24 cellular contexts compared by ENCODE assay signal in the genomic region with DNA sequence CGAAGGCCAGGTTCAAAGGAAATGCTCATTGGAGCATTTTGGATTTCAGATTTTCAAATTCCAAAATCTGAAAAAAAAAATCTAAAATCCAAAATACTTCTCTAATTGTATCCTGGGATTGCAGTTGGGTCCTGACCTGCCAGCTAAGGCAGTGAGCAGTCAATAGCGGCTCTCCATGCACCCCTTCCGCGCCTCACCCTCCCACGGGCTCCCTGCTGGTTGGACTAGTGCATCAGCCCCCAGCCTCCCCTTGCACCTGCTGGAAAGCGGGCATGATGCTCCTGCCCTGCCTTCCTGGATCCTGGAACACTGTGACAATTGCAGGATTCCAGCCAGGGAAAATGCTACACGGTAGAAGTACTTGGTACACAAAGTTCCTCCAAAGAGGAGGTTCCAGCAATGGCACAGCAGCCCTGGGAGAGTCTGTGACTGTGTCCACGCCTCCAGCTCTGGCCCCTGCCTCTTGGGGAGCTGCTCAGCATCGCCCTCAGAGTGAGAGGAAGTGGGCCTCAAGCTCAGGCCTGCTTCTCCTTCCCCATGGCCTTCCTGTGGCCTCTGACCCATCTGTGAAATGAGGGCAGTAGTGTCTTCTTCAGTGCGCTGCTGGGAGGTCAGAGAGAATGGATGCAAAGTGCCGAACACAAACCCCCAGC. TPM values are rescaled to one million over a fixed set of nuclear protein-coding genes. Genes with fewer than 3 reads are reported as not detected.
DNase-seq lines count a peak whose midpoint lies in the region; ATAC-seq and TF ChIP-seq lines count a peak whose summit lies in the region.
"Had no signal": no experiment of that assay in that cellular context is flagged by ENCODE, and none has a peak within 500 bp of the region (broad histone marks: within the 10 kb centered on the region; RNA-seq: fewer than 3 reads in every experiment).

No MANE protein-coding gene starts in this region.

- TF ChIP-seq CTCF in NB4 (IDR thresholded peaks at IDR 0.05; ENCODE audit: low read depth, low read length), result no peak
- TF ChIP-seq CTCF in coronary artery (IDR thresholded peaks at IDR 0.05), result no peak
- no peak for TF ChIP-seq CTCF in activated CD8-positive, alpha-beta T cell treated with anti-CD3 and anti-CD28 coated beads for 36 hours (IDR thresholded peaks at IDR 0.05)

- no peak overlapping the region for H3K4me3 ChIP-seq in NB4 (ENCODE audit: low read depth, low read length)
- H3K4me3 ChIP-seq in coronary artery, result no peak overlapping the region
- H3K4me3 ChIP-seq: cardiac muscle cell, dorsolateral prefrontal cortex, uterus had no signal

- no peak for TF ChIP-seq POLR2A in NB4 (IDR thresholded peaks at IDR 0.05; ENCODE audit: extremely low read depth, insufficient read length)

- DNase-seq in NCI-H2171 treated with DMSO at 0.1 percent for 48 hours (lab: John Stamatoyannopoulos, UW), result peak; percentile 15
- no peak for DNase-seq in NCI-H2171 (lab: John Stamatoyannopoulos, UW)
- peak; percentile 55 for DNase-seq in NB4 (ENCODE audit: low read depth)
- peak; percentile 43 for DNase-seq in coronary artery (ENCODE audit: low spot score)
- DNase-seq in retina, result peak; percentile 48
- DNase-seq in GF-D8 (lab: John Stamatoyannopoulos, UW), result no peak
- no peak for DNase-seq in activated CD8-positive, alpha-beta T cell treated with anti-CD3 and anti-CD28 coated beads for 36 hours
- DNase-seq in NCI-H1436 treated with DMSO at 0.1 percent for 48 hours (lab: John Stamatoyannopoulos, UW), result no peak
- DNase-seq: activated CD4-positive, alpha-beta T cell treated with anti-CD3 and anti-CD28 coated beads, Interleukin-2, amount 50 U/mL, for 1 hour; activated naive CD4-positive, alpha-beta T cell treated with anti-CD3 and anti-CD28 coated beads for 36 hours; amygdala; dorsolateral prefrontal cortex; left ventricle myocardium superior; NCI-H2029 treated with DMSO at 0.1 percent for 48 hours; NCI-H510A; nucleus accumbens; right cardiac atrium; stimulated activated CD8-positive, alpha-beta memory T cell treated with anti-CD3 and anti-CD28 coated beads, Interleukin-4, amount 100 ng/mL, for 48 hours; uterus had no signal

- no peaks in the 10 kb centered on the region for H3K36me3 Mint-ChIP-seq in activated CD8-positive, alpha-beta T cell treated with anti-CD3 and anti-CD28 coated beads for 36 hours (ENCODE audit: low read depth)
- H3K36me3 Mint-ChIP-seq: immature natural killer cell had no signal

- no peaks in the 10 kb centered on the region for H3K4me1 Mint-ChIP-seq in activated CD8-positive, alpha-beta T cell treated with anti-CD3 and anti-CD28 coated beads for 36 hours (ENCODE audit: low read depth)
- H3K4me1 Mint-ChIP-seq: B cell, immature natural killer cell had no signal

- POLR2A ChIA-PET in activated CD8-positive, alpha-beta T cell treated with anti-CD3 and anti-CD28 coated beads for 36 hours (lab: Charles Lee), result no interaction called here

- H3K4me3 Mint-ChIP-seq in activated CD8-positive, alpha-beta T cell treated with anti-CD3 and anti-CD28 coated beads for 36 hours, result no peak overlapping the region
- H3K4me3 Mint-ChIP-seq: activated naive CD4-positive, alpha-beta T cell treated with anti-CD3 and anti-CD28 coated beads for 36 hours; B cell; immature natural killer cell had no signal

- no peaks in the 10 kb centered on the region for H3K9me3 Mint-ChIP-seq in activated CD8-positive, alpha-beta T cell treated with anti-CD3 and anti-CD28 coated beads for 36 hours
- H3K9me3 Mint-ChIP-seq: activated naive CD4-positive, alpha-beta T cell treated with anti-CD3 and anti-CD28 coated beads for 36 hours; immature natural killer cell had no signal

- ATAC-seq in activated CD8-positive, alpha-beta T cell treated with anti-CD3 and anti-CD28 coated beads for 36 hours, result no peak
- ATAC-seq: left ventricle myocardium superior, right cardiac atrium had no signal

- no peak overlapping the region for H3K27ac Mint-ChIP-seq in activated CD8-positive, alpha-beta T cell treated with anti-CD3 and anti-CD28 coated beads for 36 hours
- H3K27ac Mint-ChIP-seq: activated naive CD4-positive, alpha-beta T cell treated with anti-CD3 and anti-CD28 coated beads for 36 hours; B cell; immature natural killer cell had no signal

- no peak overlapping the region for H3K27ac ChIP-seq in coronary artery
- H3K27ac ChIP-seq: cardiac muscle cell, dorsolateral prefrontal cortex, RWPE1, uterus had no signal

- no peaks in the 10 kb centered on the region for H3K27me3 Mint-ChIP-seq in activated CD8-positive, alpha-beta T cell treated with anti-CD3 and anti-CD28 coated beads for 36 hours

- intact Hi-C loops in activated CD8-positive, alpha-beta T cell treated with anti-CD3 and anti-CD28 coated beads for 36 hours (cut with micrococcal nuclease), result no loop called here

- CTCF ChIA-PET in activated CD8-positive, alpha-beta T cell treated with anti-CD3 and anti-CD28 coated beads for 36 hours (lab: Charles Lee), result no interaction called here

RNA-seq across cellular contexts. Expression of gene CHRNB4, which starts 39.5 kb away (rescaled TPM):
- total RNA-seq in activated CD8-positive, alpha-beta T cell treated with anti-CD3 and anti-CD28 coated beads for 36 hours, result not detected
- total RNA-seq: activated naive CD4-positive, alpha-beta T cell treated with anti-CD3 and anti-CD28 coated beads for 36 hours; B cell; fibroblast of villous mesenchyme; left ventricle myocardium superior; right cardiac atrium had no signal

RNA-seq across cellular contexts. Expression of gene CHRNA3, which starts 59.7 kb away (rescaled TPM):
- not detected for total RNA-seq in activated CD8-positive, alpha-beta T cell treated with anti-CD3 and anti-CD28 coated beads for 36 hours
- total RNA-seq: activated naive CD4-positive, alpha-beta T cell treated with anti-CD3 and anti-CD28 coated beads for 36 hours; B cell; fibroblast of villous mesenchyme; left ventricle myocardium superior had no signal

Comparison
In these comparisons a context has a peak if more than half of its experiments do, and no peak if none do; other contexts are left out.
1. DNase-seq: peak in NCI-H2171 treated with DMSO at 0.1 percent for 48 hours (single experiment), NB4 (single experiment), coronary artery (single experiment) and retina (single experiment); none in NCI-H2171 (single experiment), GF-D8 (single experiment), activated CD8-positive, alpha-beta T cell treated with anti-CD3 and anti-CD28 coated beads for 36 hours (single experiment) and NCI-H1436 treated with DMSO at 0.1 percent for 48 hours (single experiment).